ENCODE assay signal across 9 cellular contexts in genomic region chr14:73745571-73746539, GRCh38. TPM values are rescaled to one million over a fixed set of nuclear protein-coding genes. Genes with fewer than 3 reads are reported as not detected.
DNase-seq lines count a peak whose midpoint lies in the region; ATAC-seq, FAIRE-seq and TF ChIP-seq lines count a peak whose summit lies in the region.
"Had no signal": no experiment of that assay in that cellular context is flagged by ENCODE, and none has a peak within 500 bp of the region (broad histone marks: within the 10 kb centered on the region; RNA-seq: fewer than 3 reads in every experiment).

No MANE protein-coding gene starts in this region.

- peak; percentile 44 for FAIRE-seq in HTR-8/SVneo (lab: Jason Lieb, UNC)

- peak overlapping the region; percentile 53 for H3K4me3 Mint-ChIP-seq in stimulated activated memory B cell treated with anti-CD40 and anti-IgM and Interleukin-4, amounts not matched to agents 10 μg/mL and 1 μg/mL and 100 μg/mL, for 72 hours

- TF ChIP-seq CTCF in VCaP (conservative IDR thresholded peaks at IDR 0.05): no peak

- H3K36me3 ChIP-seq in iPS-20b (ENCODE audit: insufficient read depth, low read depth, low read length): no peaks in the 10 kb centered on the region

- H3K9ac ChIP-seq in iPS-20b (ENCODE audit: low read depth, low read length): peak overlapping the region; percentile 52; the same call in 1 of the 2 replicates

- H3K9me3 Mint-ChIP-seq in stimulated activated memory B cell treated with anti-CD40 and anti-IgM and Interleukin-4, amounts not matched to agents 10 μg/mL and 1 μg/mL and 100 μg/mL, for 72 hours: no peaks in the 10 kb centered on the region

- DNase-seq in HTR-8/SVneo (ENCODE audit: insufficient read length, low spot score): no peak
- DNase-seq in NCI-H2171 treated with DMSO at 0.1 percent for 48 hours (lab: John Stamatoyannopoulos, UW): no peak
- DNase-seq in SK-N-DZ (ENCODE audit: low spot score): no peak
- DNase-seq: NCI-H2081 had no signal

- peak overlapping the region; percentile 27; the same call in 1 of the 2 replicates for H3K27ac ChIP-seq in VCaP
- no peak overlapping the region for H3K27ac ChIP-seq in iPS-20b (ENCODE audit: low read length)

- no peaks in the 10 kb centered on the region for H3K27me3 ChIP-seq in iPS-20b (ENCODE audit: insufficient read depth, low read length)

- H3K27ac Mint-ChIP-seq in stimulated activated memory B cell treated with anti-CD40 and anti-IgM and Interleukin-4, amounts not matched to agents 10 μg/mL and 1 μg/mL and 100 μg/mL, for 72 hours: peak overlapping the region; percentile 87

- no peaks in the 10 kb centered on the region for H3K36me3 Mint-ChIP-seq in stimulated activated memory B cell treated with anti-CD40 and anti-IgM and Interleukin-4, amounts not matched to agents 10 μg/mL and 1 μg/mL and 100 μg/mL, for 72 hours

- H3K27me3 Mint-ChIP-seq in stimulated activated memory B cell treated with anti-CD40 and anti-IgM and Interleukin-4, amounts not matched to agents 10 μg/mL and 1 μg/mL and 100 μg/mL, for 72 hours: no peaks in the 10 kb centered on the region

- no peak for ATAC-seq in stimulated activated memory B cell treated with anti-CD40 and anti-IgM and Interleukin-4, amounts not matched to agents 10 μg/mL and 1 μg/mL and 100 μg/mL, for 72 hours
- no peak for ATAC-seq in HG02798 (IDR thresholded peaks at IDR 0.05; ENCODE audit: poor library complexity, unreplicated experiment)

- peaks cover 34% of the 10 kb centered on the region for H3K4me1 ChIP-seq in iPS-20b (ENCODE audit: insufficient read depth, low read length)

- H3K9me3 ChIP-seq in iPS-20b (ENCODE audit: insufficient read depth, low read depth, low read length): no peaks in the 10 kb centered on the region
- H3K9me3 ChIP-seq: mucosa of descending colon had no signal

- peaks cover 97% of the 10 kb centered on the region for H3K4me1 Mint-ChIP-seq in stimulated activated memory B cell treated with anti-CD40 and anti-IgM and Interleukin-4, amounts not matched to agents 10 μg/mL and 1 μg/mL and 100 μg/mL, for 72 hours

- H3K4me3 ChIP-seq in iPS-20b (ENCODE audit: low read length): no peak overlapping the region
- H3K4me3 ChIP-seq: mucosa of descending colon had no signal

RNA-seq across cellular contexts. Expression of gene PNMA1, which starts 31.7 kb away (rescaled TPM):
- polyA plus RNA-seq in SK-N-DZ (2014; cell fraction: cytosol; rRNA removed): 69.4 and 76.0 TPM in 2 replicates
- polyA plus RNA-seq in SK-N-DZ (2014; cell fraction: nucleus; rRNA removed): 26.7 and 29.0 TPM in 2 replicates
